8 cellular contexts compared by ENCODE assay signal in genomic region chr5:173615884-173616576, GRCh38. TPM values are rescaled to one million over a fixed set of nuclear protein-coding genes. Genes with fewer than 3 reads are reported as not detected.
DNase-seq lines count a peak whose midpoint lies in the region; ATAC-seq, FAIRE-seq and TF ChIP-seq lines count a peak whose summit lies in the region.

No MANE protein-coding gene starts in this region.

- no peaks in the 10 kb centered on the region for H3K9me3 ChIP-seq in CD4-positive, alpha-beta T cell (ENCODE audit: control insufficient read depth, low read length)
- H3K9me3 ChIP-seq in NT2/D1 (ENCODE audit: insufficient read depth, low read length) (no peaks in the 10 kb centered on the region), endothelial cell of umbilical vein (replicated peaks; ENCODE audit: control insufficient read depth, insufficient read depth, low read length) (no peaks in the 10 kb centered on the region), mucosa of descending colon (no peaks in the 10 kb centered on the region)

- TF ChIP-seq CTCF in CD4-positive, alpha-beta T cell (IDR thresholded peaks at IDR 0.05), result peak; percentile 82
- TF ChIP-seq CTCF in endothelial cell of umbilical vein (IDR thresholded peaks at IDR 0.05; ENCODE audit: extremely low read depth in 1 of 2, insufficient read depth in 1 of 2, low read depth in 1 of 2, low read length in 2 of 2), result peak; percentile 67 to 75
- TF ChIP-seq CTCF in mucosa of descending colon (IDR thresholded peaks at IDR 0.05), result peak; percentile 57

- H3K27ac Mint-ChIP-seq in CD4-positive, alpha-beta T cell, result peak overlapping the region; percentile 81

- H3K4me3 ChIP-seq in NT2/D1 (ENCODE audit: insufficient read length, low read depth) (peak overlapping the region; percentile 75), endothelial cell of umbilical vein (replicated peaks in 1 of 3; ENCODE audit: insufficient read depth in 1 of 3, low read depth in 1 of 3, low read length in 3 of 3) (peak overlapping the region; percentile 69 to 86 (median 82)), mucosa of descending colon (peak overlapping the region; percentile 95)

- H3K27me3 ChIP-seq in CD4-positive, alpha-beta T cell (ENCODE audit: control insufficient read depth, insufficient read depth, low read length), result no peaks in the 10 kb centered on the region
- H3K27me3 ChIP-seq in NT2/D1 (ENCODE audit: insufficient read depth, insufficient read length), result no peaks in the 10 kb centered on the region
- H3K27me3 ChIP-seq in endothelial cell of umbilical vein (ENCODE audit: control insufficient read depth in 2 of 2, insufficient read depth in 2 of 2, low read length in 2 of 2), result no peaks in the 10 kb centered on the region

- H3K4me1 Mint-ChIP-seq in CD4-positive, alpha-beta T cell (ENCODE audit: low read depth), result peaks cover 51% of the 10 kb centered on the region

- TF ChIP-seq POLR2A in endothelial cell of umbilical vein (IDR thresholded peaks at IDR 0.05; ENCODE audit: low read depth, low read length), result peak; percentile 15

- peak; percentile 55 for ATAC-seq in CD4-positive, alpha-beta T cell (ENCODE audit: poor library complexity)
- ATAC-seq in GM19452 (IDR thresholded peaks at IDR 0.05; ENCODE audit: unreplicated experiment) (peak; percentile 51), HG03571 (IDR thresholded peaks at IDR 0.05; ENCODE audit: unreplicated experiment) (peak; percentile 51), mucosa of descending colon (peak; percentile 79)

- H3K79me2 ChIP-seq in endothelial cell of umbilical vein (ENCODE audit: control insufficient read depth, insufficient read depth, low read length), result peaks cover 50% of the 10 kb centered on the region

- H3K36me3 ChIP-seq in NT2/D1 (ENCODE audit: insufficient read depth, insufficient read length, low read length) (peaks cover 35% of the 10 kb centered on the region), endothelial cell of umbilical vein (ENCODE audit: control insufficient read depth in 2 of 2, extremely low read depth in 1 of 2, insufficient read depth in 2 of 2, low read length in 2 of 2) (peaks cover 3 to 7% of the 10 kb centered on the region in 2 experiments), mucosa of descending colon (ENCODE audit: low read depth) (no peaks in the 10 kb centered on the region)

- H3K9me1 ChIP-seq in endothelial cell of umbilical vein (replicated peaks; ENCODE audit: control insufficient read depth, extremely low read depth, insufficient read depth, low read length), result no peaks in the 10 kb centered on the region

- dilution Hi-C loops in endothelial cell of umbilical vein (cut with MboI; ENCODE audit: extremely low pct_ligation_motif_present, low sequenced_read_pairs), result no loop called here

- intact Hi-C loops in CD4-positive, alpha-beta T cell (cut with DNase I, micrococcal nuclease), result loop anchor here (1.0 to 10.0 kb wide), 6 partner anchors 272 to 1321 kb away; partner anchors contain the start of genes CPEB4 (in 2 of the 2) and ATP6V0E1 (in 1 of the 2)
- intact Hi-C loops in endothelial cell of umbilical vein (cut with micrococcal nuclease) (loop anchor here (1.0 to 5.0 kb wide), 8 partner anchors 43 to 1321 kb away; partner anchors contain the start of gene CPEB4), mucosa of descending colon (cut with DNase I, micrococcal nuclease) (loop anchor here (5.0 to 10.0 kb wide), 3 partner anchors 271 to 699 kb away; partner anchors contain the start of gene CPEB4 (in 1 of the 2))

- H3K27me3 Mint-ChIP-seq in CD4-positive, alpha-beta T cell, result no peaks in the 10 kb centered on the region

- POLR2A ChIA-PET in CD4-positive, alpha-beta T cell (lab: Charles Lee), result interaction anchor here (0.7 to 2.9 kb wide), 11 partner anchors 269 to 695 kb away, joined by 3 to 45 read pairs (median 3); partner anchors contain the start of gene CPEB4
- POLR2A ChIA-PET in endothelial cell of umbilical vein (lab: Charles Lee), result interaction anchor here (0.6 to 1.7 kb wide), 7 partner anchors 14 to 357 kb away, joined by 3 to 5 read pairs (median 3); partner anchors contain the start of gene CPEB4

- peak; percentile 87 for FAIRE-seq in endothelial cell of umbilical vein (lab: Jason Lieb, UNC)

- H3K4me2 ChIP-seq in endothelial cell of umbilical vein (ENCODE audit: insufficient read depth, low read length), result peak overlapping the region; percentile 95

- peak overlapping the region; percentile 79 for H2AFZ ChIP-seq in endothelial cell of umbilical vein (ENCODE audit: low read depth, low read length)

- BruUV-seq in endothelial cell of umbilical vein (replicated peaks; lab: Mats Ljungman, UMichigan), result TSS peak; percentile 40

- H4K20me1 ChIP-seq in endothelial cell of umbilical vein (replicated peaks; ENCODE audit: control insufficient read depth, extremely low read depth, insufficient read depth, low read length), result no peaks in the 10 kb centered on the region

- H3K36me3 Mint-ChIP-seq in CD4-positive, alpha-beta T cell (ENCODE audit: low read depth), result peaks cover 37% of the 10 kb centered on the region

- H3K4me1 ChIP-seq in NT2/D1 (ENCODE audit: insufficient read depth, insufficient read length) (peaks cover 2% of the 10 kb centered on the region), endothelial cell of umbilical vein (ENCODE audit: control insufficient read depth, extremely low read depth, insufficient read depth, low read length) (peaks cover 28% of the 10 kb centered on the region), mucosa of descending colon (ENCODE audit: low read depth) (peaks cover 13% of the 10 kb centered on the region)

- H3K9ac ChIP-seq in NT2/D1 (ENCODE audit: insufficient read length, low read depth), result peak overlapping the region; percentile 86
- peak overlapping the region; percentile 96 for H3K9ac ChIP-seq in endothelial cell of umbilical vein (replicated peaks; ENCODE audit: extremely low read depth, insufficient read depth, low read length)

- H3K4me3 Mint-ChIP-seq in CD4-positive, alpha-beta T cell, result peak overlapping the region; percentile 95

- CTCF ChIA-PET in CD4-positive, alpha-beta T cell (lab: Charles Lee), result interaction anchor here (0.5 to 2.2 kb wide), 17 partner anchors 9 to 1360 kb away, joined by 3 to 22 read pairs (median 4); partner anchors contain the start of genes CPEB4 and RPL26L1
- CTCF ChIA-PET in endothelial cell of umbilical vein (lab: Charles Lee), result interaction anchor here (0.7 to 8.0 kb wide), 30 partner anchors 8 to 909 kb away, joined by 3 to 150 read pairs (median 4); partner anchors contain the start of gene CPEB4

- no peaks in the 10 kb centered on the region for H3K9me3 Mint-ChIP-seq in CD4-positive, alpha-beta T cell

- peak overlapping the region; percentile 96 for H3K27ac ChIP-seq in CD4-positive, alpha-beta T cell (ENCODE audit: low read depth, low read length)
- H3K27ac ChIP-seq in endothelial cell of umbilical vein (ENCODE audit: insufficient read depth, low read depth, low read length), result peak overlapping the region; percentile 85

- peak; percentile 45 to 66 (median 60) for DNase-seq in CD4-positive, alpha-beta T cell
- DNase-seq in NT2/D1 (ENCODE audit: low read depth, low spot score) (peak; percentile 47), endothelial cell of umbilical vein (ENCODE audit: low read depth, low spot score) (peak; percentile 81), mucosa of descending colon (peak; percentile 71 to 80 (median 80))
- DNase-seq in activated CD8-positive, alpha-beta memory T cell treated with anti-CD3 and anti-CD28 coated beads, Interleukin-2, amount 50 U/mL, for 4 hours, result peak; percentile 71
- peak; percentile 20 to 35 for DNase-seq in stimulated activated CD8-positive, alpha-beta memory T cell treated with anti-CD3 and anti-CD28 coated beads, Interleukin-4, amount 100 ng/mL, for 1 hour (ENCODE audit: low read depth in 2 of 2, low spot score in 1 of 2)

TF ChIP-seq in endothelial cell of umbilical vein, 7 proteins besides CTCF, POLR2A, EP300 and RAD21:
- TF ChIP-seq EZH2 (IDR thresholded peaks at IDR 0.05; ENCODE audit: borderline replicate concordance, low read depth, low read length, severe bottlenecking), result no peak
- TF ChIP-seq MYC (IDR thresholded peaks at IDR 0.05; ENCODE audit: low read depth, low read length), result no peak
- peak; percentile 85 for TF ChIP-seq MAX (IDR thresholded peaks at IDR 0.05; ENCODE audit: insufficient read depth, insufficient read length)
- peak; percentile 45 for TF ChIP-seq POLR2AphosphoS5 (IDR thresholded peaks at IDR 0.05; ENCODE audit: insufficient read depth, low read depth, low read length)
- no peak for TF ChIP-seq FOS (IDR thresholded peaks at IDR 0.05; ENCODE audit: borderline replicate concordance, insufficient read depth, low read length)
- TF ChIP-seq JUN (IDR thresholded peaks at IDR 0.05; ENCODE audit: borderline replicate concordance, insufficient read depth, insufficient read length, low read depth), result no peak
- TF ChIP-seq GATA2 (IDR thresholded peaks at IDR 0.05; ENCODE audit: insufficient read depth, insufficient read length, low read depth, low read length), result no peak

RNA-seq across cellular contexts. Expression of gene BOD1, which starts 0.4 kb away (rescaled TPM):
- 10 to 100 TPM; 20.6 to 20.9 TPM for total RNA-seq in CD4-positive, alpha-beta T cell
- 55.0 and 62.4 TPM in 2 replicates for total RNA-seq in endothelial cell of umbilical vein
- polyA plus RNA-seq in endothelial cell of umbilical vein, result 44.4 and 57.6 TPM in 2 replicates
- polyA plus RNA-seq in endothelial cell of umbilical vein (2011; cell fraction: cytosol; rRNA removed), result 53.9 and 75.2 TPM in 2 replicates
- 111 and 112 TPM in 2 replicates for polyA plus RNA-seq in endothelial cell of umbilical vein (2011; cell fraction: nucleus; rRNA removed)
- 51.2 and 59.9 TPM in 2 replicates for polyA plus RNA-seq in endothelial cell of umbilical vein (2012)
- polyA minus RNA-seq in endothelial cell of umbilical vein, result 41.1 and 56.7 TPM in 2 replicates
- polyA minus RNA-seq in endothelial cell of umbilical vein (2011; cell fraction: cytosol; rRNA and poly(A)+ RNA removed), result 20.9 TPM
- 30.0 and 32.3 TPM in 2 replicates for polyA minus RNA-seq in endothelial cell of umbilical vein (2011; cell fraction: nucleus; rRNA and poly(A)+ RNA removed)
- 10 to 100 TPM; 22.1 to 38.3 (median 25.9) TPM for total RNA-seq in mucosa of descending colon

Comparison
In these comparisons a context has a peak if more than half of its experiments do, and no peak if none do; other contexts are left out.
1. Peak in every context shown above with its lines: DNase-seq, ATAC-seq, H3K4me3 ChIP-seq and H3K27ac ChIP-seq.
2. DNase-seq: peak in every context shown above with its lines; median percentile 81 in endothelial cell of umbilical vein; 80 in mucosa of descending colon; 71 in activated CD8-positive, alpha-beta memory T cell treated with anti-CD3 and anti-CD28 coated beads, Interleukin-2, amount 50 U/mL, for 4 hours; 60 in CD4-positive, alpha-beta T cell; 47 in NT2/D1; 28 in stimulated activated CD8-positive, alpha-beta memory T cell treated with anti-CD3 and anti-CD28 coated beads, Interleukin-4, amount 100 ng/mL, for 1 hour.